Comparison of ENCODE assay signal across 8 cellular contexts in the genomic region with DNA sequence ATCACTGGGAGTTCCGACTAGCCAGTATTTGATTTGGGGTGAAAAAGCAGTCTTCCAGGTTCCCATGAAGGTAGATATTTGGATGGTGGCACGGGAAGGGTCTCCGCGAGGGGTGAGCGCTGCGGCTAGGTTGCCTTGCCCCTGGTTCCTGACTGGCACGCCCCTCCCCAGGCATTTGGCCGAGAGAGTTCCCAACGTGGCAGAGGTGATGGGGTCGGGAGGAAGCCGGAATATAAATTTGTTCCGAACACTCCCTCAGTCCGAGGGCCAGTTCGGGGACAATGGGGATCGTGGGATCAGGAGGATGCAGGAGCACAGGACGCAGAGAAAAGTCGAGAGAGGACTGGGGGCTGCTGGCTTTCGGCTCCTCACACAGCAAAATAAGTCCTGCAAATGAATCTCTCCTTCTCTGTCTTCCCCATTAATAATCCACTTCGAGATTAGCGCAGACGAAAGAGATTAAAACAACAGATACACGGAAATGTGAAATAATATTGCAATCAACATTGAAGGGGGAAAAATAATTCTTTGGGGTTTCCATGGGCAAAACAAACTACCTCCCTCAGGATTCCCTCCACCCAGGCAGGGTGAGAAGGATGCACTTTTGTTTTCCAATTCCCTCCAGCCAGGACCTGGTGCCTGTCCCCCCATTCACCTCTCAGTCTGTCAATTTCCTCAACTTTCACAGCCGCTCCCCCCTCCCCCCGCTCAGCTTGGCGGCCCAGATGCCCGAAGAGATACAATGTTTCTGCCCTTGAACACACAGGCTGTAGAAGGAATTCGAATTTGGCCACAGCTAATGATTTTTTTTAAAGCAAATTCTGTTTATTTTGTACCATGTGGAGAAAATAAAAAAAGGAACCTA. TPM values are rescaled to one million over a fixed set of nuclear protein-coding genes. Genes with fewer than 3 reads are reported as not detected.
DNase-seq lines count a peak whose midpoint lies in the region; ATAC-seq and TF ChIP-seq lines count a peak whose summit lies in the region.

No MANE protein-coding gene starts in this region.

- H3K36me3 ChIP-seq in ES-I3 (ENCODE audit: insufficient read depth, low read length) (no peaks in the 10 kb centered on the region), fibroblast of lung (ENCODE audit: control insufficient read depth, insufficient read depth, low read length) (no peaks in the 10 kb centered on the region), neutrophil (no peaks in the 10 kb centered on the region)

- ATAC-seq in SK-N-SH treated with all-trans-retinoic acid at 6 μM for 48 hours, result 0 out of 3 replicates have a peak, but pooled peaks have one; percentile 1
- ATAC-seq in HG03571 (IDR thresholded peaks at IDR 0.05; ENCODE audit: unreplicated experiment), result no peak
- ATAC-seq in HG03139 (IDR thresholded peaks at IDR 0.05; ENCODE audit: unreplicated experiment), result no peak

- H3K27ac ChIP-seq in fibroblast of lung (ENCODE audit: insufficient read depth, low read length), result peak overlapping the region; percentile 72
- H3K27ac ChIP-seq in neutrophil, result peak overlapping the region; percentile 56

- H3K4me3 ChIP-seq in fibroblast of lung (replicated peaks in 1 of 4; ENCODE audit: control extremely low read depth in 1 of 4, insufficient read depth in 1 of 4, low read depth in 3 of 4, low read length in 4 of 4), result peak overlapping the region; percentile 59 to 71 (median 66)
- peak overlapping the region; percentile 75 to 87 for H3K4me3 ChIP-seq in neutrophil (ENCODE audit: low read depth in 1 of 2, low read length in 1 of 2)

- peak overlapping the region; percentile 84 for H3K4me2 ChIP-seq in fibroblast of lung (ENCODE audit: extremely low read depth, insufficient read depth, low read length)

- H3K79me2 ChIP-seq in fibroblast of lung (ENCODE audit: control insufficient read depth, insufficient read depth, low read length), result peaks cover 17% of the 10 kb centered on the region

- DNase-seq in fibroblast of lung (ENCODE audit: low read depth in 2 of 2) (peak in 1 of 2 donors; percentile 47), activated gamma-delta T cell treated with Interleukin-2 at 50 U/mL for 16 hours (no peak), NCI-H187 (lab: John Stamatoyannopoulos, UW) (no peak)

- peak overlapping the region; percentile 47; the same call in 1 of the 2 replicates for H3K9ac ChIP-seq in ES-I3 (ENCODE audit: low read depth, low read length)
- peak overlapping the region; percentile 55 for H3K9ac ChIP-seq in fibroblast of lung (ENCODE audit: insufficient read depth, low read length)

- no peaks in the 10 kb centered on the region for H3K27me3 ChIP-seq in fibroblast of lung (ENCODE audit: control insufficient read depth, insufficient read depth, low read length)
- no peaks in the 10 kb centered on the region for H3K27me3 ChIP-seq in neutrophil

- peaks cover 23% of the 10 kb centered on the region for H3K4me1 ChIP-seq in ES-I3 (ENCODE audit: insufficient read depth, low read length)
- peaks cover 3% of the 10 kb centered on the region for H3K4me1 ChIP-seq in fibroblast of lung (ENCODE audit: control insufficient read depth, extremely low read depth, insufficient read depth, low read length)
- peaks cover 38 to 41% of the 10 kb centered on the region in 2 experiments for H3K4me1 ChIP-seq in neutrophil (ENCODE audit: control insufficient read depth in 1 of 2, insufficient read depth in 1 of 2, low read depth in 1 of 2, low read length in 1 of 2)

- no peaks in the 10 kb centered on the region for H4K20me1 ChIP-seq in fibroblast of lung (ENCODE audit: control insufficient read depth, extremely low read depth, insufficient read depth, low read length)

- H2AFZ ChIP-seq in fibroblast of lung (ENCODE audit: low read length), result peak overlapping the region; percentile 75

- TF ChIP-seq CTCF in fibroblast of lung (conservative IDR thresholded peaks at IDR 0.05 in 1 of 2, IDR thresholded peaks at IDR 0.05 in 1 of 2; ENCODE audit: low read depth in 1 of 2, low read length in 2 of 2), result no peak
- no peak for TF ChIP-seq CTCF in neutrophil (IDR thresholded peaks at IDR 0.05)

- no peaks in the 10 kb centered on the region for H3K9me3 ChIP-seq in ES-I3 (ENCODE audit: control insufficient read depth, insufficient read depth, low read length)
- H3K9me3 ChIP-seq in fibroblast of lung (ENCODE audit: control insufficient read depth, insufficient read depth, low read depth, low read length), result no peaks in the 10 kb centered on the region
- H3K9me3 ChIP-seq in neutrophil, result no peaks in the 10 kb centered on the region

TF ChIP-seq in SK-N-SH treated with all-trans-retinoic acid at 6 μM for 48 hours, 23 proteins besides CTCF, POLR2A, EP300 and RAD21:
- TF ChIP-seq BACH2 (CRISPR knock-in tag; IDR thresholded peaks at IDR 0.05; ENCODE audit: borderline replicate concordance) (no peak), PPARA (CRISPR knock-in tag; IDR thresholded peaks at IDR 0.05; ENCODE audit: borderline replicate concordance) (no peak), ZNF8 (CRISPR knock-in tag; IDR thresholded peaks at IDR 0.05) (no peak), TOX (CRISPR knock-in tag; IDR thresholded peaks at IDR 0.05; ENCODE audit: borderline replicate concordance) (no peak), SNAI2 (CRISPR knock-in tag; IDR thresholded peaks at IDR 0.05) (no peak), ESRRG (CRISPR knock-in tag; IDR thresholded peaks at IDR 0.05) (no peak), ZFP30 (CRISPR knock-in tag; IDR thresholded peaks at IDR 0.05) (no peak), ISL1 (CRISPR knock-in tag; IDR thresholded peaks at IDR 0.05) (no peak), OSR1 (CRISPR knock-in tag; IDR thresholded peaks at IDR 0.05) (no peak), GLIS3 (CRISPR knock-in tag; IDR thresholded peaks at IDR 0.05) (no peak), RARB (CRISPR knock-in tag; IDR thresholded peaks at IDR 0.05) (no peak), TCF4 (CRISPR knock-in tag; IDR thresholded peaks at IDR 0.05; ENCODE audit: borderline replicate concordance) (no peak), ZFP3 (CRISPR knock-in tag; IDR thresholded peaks at IDR 0.05) (no peak), ZC3H10 (CRISPR knock-in tag; IDR thresholded peaks at IDR 0.05) (no peak)
- TF ChIP-seq, protein P1, sequence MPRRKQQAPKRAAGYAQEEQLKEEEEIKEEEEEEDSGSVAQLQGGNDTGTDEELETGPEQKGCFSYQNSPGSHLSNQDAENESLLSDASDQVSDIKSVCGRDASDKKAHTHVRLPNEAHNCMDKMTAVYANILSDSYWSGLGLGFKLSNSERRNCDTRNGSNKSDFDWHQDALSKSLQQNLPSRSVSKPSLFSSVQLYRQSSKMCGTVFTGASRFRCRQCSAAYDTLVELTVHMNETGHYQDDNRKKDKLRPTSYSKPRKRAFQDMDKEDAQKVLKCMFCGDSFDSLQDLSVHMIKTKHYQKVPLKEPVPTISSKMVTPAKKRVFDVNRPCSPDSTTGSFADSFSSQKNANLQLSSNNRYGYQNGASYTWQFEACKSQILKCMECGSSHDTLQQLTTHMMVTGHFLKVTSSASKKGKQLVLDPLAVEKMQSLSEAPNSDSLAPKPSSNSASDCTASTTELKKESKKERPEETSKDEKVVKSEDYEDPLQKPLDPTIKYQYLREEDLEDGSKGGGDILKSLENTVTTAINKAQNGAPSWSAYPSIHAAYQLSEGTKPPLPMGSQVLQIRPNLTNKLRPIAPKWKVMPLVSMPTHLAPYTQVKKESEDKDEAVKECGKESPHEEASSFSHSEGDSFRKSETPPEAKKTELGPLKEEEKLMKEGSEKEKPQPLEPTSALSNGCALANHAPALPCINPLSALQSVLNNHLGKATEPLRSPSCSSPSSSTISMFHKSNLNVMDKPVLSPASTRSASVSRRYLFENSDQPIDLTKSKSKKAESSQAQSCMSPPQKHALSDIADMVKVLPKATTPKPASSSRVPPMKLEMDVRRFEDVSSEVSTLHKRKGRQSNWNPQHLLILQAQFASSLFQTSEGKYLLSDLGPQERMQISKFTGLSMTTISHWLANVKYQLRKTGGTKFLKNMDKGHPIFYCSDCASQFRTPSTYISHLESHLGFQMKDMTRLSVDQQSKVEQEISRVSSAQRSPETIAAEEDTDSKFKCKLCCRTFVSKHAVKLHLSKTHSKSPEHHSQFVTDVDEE (CRISPR knock-in tag; IDR thresholded peaks at IDR 0.05), result no peak

RNA-seq across cellular contexts. Expression of a gene that starts 3.1 kb away (rescaled TPM):
- total RNA-seq in fibroblast of lung, result 68.8 and 91.0 TPM in 2 replicates
- 62.7 and 130 TPM in 2 replicates for polyA plus RNA-seq in fibroblast of lung
- 35.8 and 75.9 TPM in 2 replicates for polyA plus RNA-seq in fibroblast of lung (2012)
- 89.0 and 128 TPM in 2 replicates for polyA minus RNA-seq in fibroblast of lung (ENCODE audit: low replicate concordance)
